9 cellular contexts compared by ENCODE assay signal in genomic region chr16:10533612-10534011, GRCh38. TPM values are rescaled to one million over a fixed set of nuclear protein-coding genes. Genes with fewer than 3 reads are reported as not detected.
DNase-seq lines count a peak whose midpoint lies in the region; ATAC-seq, FAIRE-seq and TF ChIP-seq lines count a peak whose summit lies in the region.
"Not testable (repeated sequence)": the region's sequence is repeated elsewhere in the genome, so short reads cannot be mapped to it uniquely, and the experiment has no call there.
"Had no signal": no experiment of that assay in that cellular context is flagged by ENCODE, and none has a peak within 500 bp of the region (broad histone marks: within the 10 kb centered on the region; RNA-seq: fewer than 3 reads in every experiment).

No MANE protein-coding gene starts in this region.

- H3K4me2 ChIP-seq in K562 (ENCODE audit: insufficient read depth, low read length); fibroblast of lung (ENCODE audit: extremely low read depth, insufficient read depth, low read length): not testable (repeated sequence)

- H3K27ac ChIP-seq in RWPE1 (peak overlapping the region; percentile 37; the same call in 1 of the 2 replicates), fibroblast of lung (ENCODE audit: insufficient read depth, low read length) (peak overlapping the region; percentile 16), gastrocnemius medialis (peak overlapping the region; percentile 38 to 67 (median 44))
- not testable (repeated sequence) for H3K27ac ChIP-seq in K562 (ENCODE audit: extremely low read depth, low read depth, low read length)

- not testable (repeated sequence) for H3K9ac ChIP-seq in K562 (ENCODE audit: insufficient read depth in 1 of 2, low read depth in 2 of 2, low read length in 2 of 2); fibroblast of lung (ENCODE audit: insufficient read depth, low read length)

- TF ChIP-seq POLR2A in H54 (IDR thresholded peaks at IDR 0.05; ENCODE audit: low read depth, low read length); K562 (conservative IDR thresholded peaks at IDR 0.05); gastrocnemius medialis (IDR thresholded peaks at IDR 0.05): not testable (repeated sequence)

- peaks cover 14 to 49% of the 10 kb centered on the region in 2 experiments; a peak in 4 of 5 replicates for H3K27me3 ChIP-seq in K562 (ENCODE audit: control insufficient read depth in 2 of 2, insufficient read depth in 2 of 2, low read length in 2 of 2)
- H3K27me3 ChIP-seq in fibroblast of lung (ENCODE audit: control insufficient read depth, insufficient read depth, low read length); gastrocnemius medialis: not testable (repeated sequence)

- H3K79me2 ChIP-seq in K562 (ENCODE audit: control insufficient read depth, insufficient read depth, low read length); fibroblast of lung (ENCODE audit: control insufficient read depth, insufficient read depth, low read length): not testable (repeated sequence)

- not testable (repeated sequence) for TF ChIP-seq RAD21 in K562 (CRISPR knock-in tag; conservative IDR thresholded peaks at IDR 0.05 in 1 of 2, IDR thresholded peaks at IDR 0.05 in 1 of 2)

- in situ Hi-C loops in K562 (cut with MboI); gastrocnemius medialis (cut with MboI; ENCODE audit: low sequenced_read_pairs in 4 of 4): not testable (repeated sequence)

- ATAC-seq in K562, result not testable (repeated sequence)
- ATAC-seq in left lobe of liver (peak; percentile 10), gastrocnemius medialis (peak; percentile 72 to 91)

- not testable (repeated sequence) for H3K9me3 ChIP-seq in K562 (replicated peaks; ENCODE audit: control insufficient read depth, insufficient read depth, low read depth, low read length); fibroblast of lung (ENCODE audit: control insufficient read depth, insufficient read depth, low read depth, low read length); gastrocnemius medialis

- not testable (repeated sequence) for H3K36me3 ChIP-seq in K562 (ENCODE audit: control insufficient read depth, insufficient read depth, low read length); fibroblast of lung (ENCODE audit: control insufficient read depth, insufficient read depth, low read length); gastrocnemius medialis

- TF ChIP-seq CTCF in AG10803 (conservative IDR thresholded peaks at IDR 0.05; ENCODE audit: low read length); LNCaP clone FGC (IDR thresholded peaks at IDR 0.05; ENCODE audit: control insufficient read depth, extremely low read depth, insufficient read depth); RWPE1 (conservative IDR thresholded peaks at IDR 0.05; ENCODE audit: low read depth); K562 (IDR thresholded peaks at IDR 0.05 in 2 of 3, conservative IDR thresholded peaks at IDR 0.05 in 1 of 3; ENCODE audit: insufficient read depth in 2 of 3, low read depth in 1 of 3, low read length in 3 of 3); fibroblast of lung (conservative IDR thresholded peaks at IDR 0.05 in 1 of 2, IDR thresholded peaks at IDR 0.05 in 1 of 2; ENCODE audit: low read depth in 1 of 2, low read length in 2 of 2); gastrocnemius medialis (IDR thresholded peaks at IDR 0.05 in 4 of 5, conservative IDR thresholded peaks at IDR 0.05 in 1 of 5): not testable (repeated sequence)

- H3K4me1 ChIP-seq in K562 (replicated peaks in 1 of 2; ENCODE audit: control insufficient read depth in 2 of 2, insufficient read depth in 2 of 2, low read length in 2 of 2); fibroblast of lung (ENCODE audit: control insufficient read depth, extremely low read depth, insufficient read depth, low read length): not testable (repeated sequence)
- peaks cover 0 to 20% of the 10 kb centered on the region in 2 donors for H3K4me1 ChIP-seq in gastrocnemius medialis

- intact Hi-C loops in K562 (cut with micrococcal nuclease); gastrocnemius medialis (cut with DNase I; ENCODE audit: low total_unique reads): not testable (repeated sequence)

- H2AFZ ChIP-seq in K562 (ENCODE audit: low read depth, low read length); fibroblast of lung (ENCODE audit: low read length): not testable (repeated sequence)

- BruUV-seq in K562 (replicated peaks; lab: Mats Ljungman, UMichigan), result not testable (repeated sequence)

- not testable (repeated sequence) for FAIRE-seq in H54 (lab: Jason Lieb, UNC); K562 (lab: Jason Lieb, UNC)

- not testable (repeated sequence) for H3K9me1 ChIP-seq in K562 (ENCODE audit: control insufficient read depth, insufficient read depth, low read length)

- H3K4me3 ChIP-seq in AG10803 (ENCODE audit: low read length); LNCaP clone FGC (ENCODE audit: low read depth, low read length); K562; fibroblast of lung (replicated peaks in 1 of 4; ENCODE audit: control extremely low read depth in 1 of 4, insufficient read depth in 1 of 4, low read depth in 3 of 4, low read length in 4 of 4); gastrocnemius medialis: not testable (repeated sequence)

- H4K20me1 ChIP-seq in K562 (replicated peaks; ENCODE audit: control insufficient read depth, insufficient read depth, low read length); fibroblast of lung (ENCODE audit: control insufficient read depth, extremely low read depth, insufficient read depth, low read length): not testable (repeated sequence)

- not testable (repeated sequence) for TF ChIP-seq EP300 in K562 (IDR thresholded peaks at IDR 0.05; ENCODE audit: low read length)

- DNase-seq in AG10803 (ENCODE audit: low read depth), result peak; percentile 25
- DNase-seq in H54 (ENCODE audit: insufficient read length, low spot score), result peak; percentile 23
- peak; percentile 10 for DNase-seq in LNCaP clone FGC (ENCODE audit: low read depth)
- not testable (repeated sequence) for DNase-seq in RWPE1 (ENCODE audit: low spot score); K562 (ENCODE audit: extremely low read depth in 1 of 4, low spot score in 3 of 4); left lobe of liver (ENCODE audit: low spot score)
- DNase-seq in fibroblast of lung (ENCODE audit: low read depth in 2 of 2), result peak; percentile 15 to 26
- DNase-seq in gastrocnemius medialis, result peak; percentile 53 to 56

- WGBS in K562 (ENCODE audit: insufficient coverage, low coverage, missing lambda C conversion rate), result 0% methylated on average over 4 of the region's 4 CpGs

- CTCF ChIA-PET in RWPE1 (lab: Yijun Ruan, JAX), result interaction anchor here (0.6 kb wide), 1 partner anchor 352 kb away, joined by 3 read pairs; no protein-coding TSS in a partner anchor
- CTCF ChIA-PET in K562 (lab: Yijun Ruan, JAX; ENCODE audit: low intra/inter-chr PET ratio), result not testable (repeated sequence)

- POLR2A ChIA-PET in RWPE1 (lab: Yijun Ruan, JAX; ENCODE audit: low non-redundant PET), result not testable (repeated sequence)
- POLR2A ChIA-PET in K562 (lab: Yijun Ruan, JAX), result interaction anchor here (0.7 kb wide), 2 partner anchors 8 to 13 kb away, joined by 3 read pairs; no protein-coding TSS in a partner anchor

TF ChIP-seq in K562, 482 proteins besides CTCF, POLR2A, EP300 and RAD21 (continues in another document):
- TF ChIP-seq SMARCE1 (IDR thresholded peaks at IDR 0.05) (0 out of 2 replicates have a peak, but pooled peaks have one; percentile 33), FOSL1 (tag; conservative IDR thresholded peaks at IDR 0.05) (peak; percentile 73), JUND (IDR thresholded peaks at IDR 0.05; ENCODE audit: borderline replicate concordance, low read depth, low read length) (peak; percentile 60), JUND (tag; IDR thresholded peaks at IDR 0.05; ENCODE audit: borderline replicate concordance, low read depth, low read length) (peak; percentile 38; the same call in 1 of the 3 replicates), ATF3 (IDR thresholded peaks at IDR 0.05) (peak; percentile 74)
- not testable (repeated sequence) for TF ChIP-seq ATF3 (CRISPR knock-in tag; conservative IDR thresholded peaks at IDR 0.05)

RNA-seq across cellular contexts. Expression of gene EMP2, which starts 46.8 kb away (rescaled TPM):
- total RNA-seq in K562 (2011; cell fraction: chromatin; rRNA removed; ENCODE audit: low replicate concordance), result 5.2 and 10.4 TPM in 2 replicates
- total RNA-seq in K562 (2011; cell fraction: nucleolus; rRNA removed), result 3.8 and 5.5 TPM in 2 replicates
- total RNA-seq in K562 (2011; cell fraction: nucleoplasm; rRNA removed), result 4.5 and 8.7 TPM in 2 replicates
- total RNA-seq in K562 (2014; rRNA removed), result 0.73 and 0.98 TPM in 2 replicates
- total RNA-seq in K562 (2014; rRNA removed; fragmentation: Illumina TruSeq; extraction: Trizol), result 2.1 and 2.9 TPM in 2 replicates
- total RNA-seq in K562 (2015; rRNA removed; fragmentation: Illumina TruSeq; extraction: Trizol), result 0.76 and 1.4 TPM in 2 replicates
- 3.3 TPM in 2 replicates for total RNA-seq in K562 (2021)
- polyA plus RNA-seq in K562 (2011; rRNA removed), result 5.6 and 6.2 TPM in 2 replicates
- polyA plus RNA-seq in K562 (2011; cell fraction: cytosol; rRNA removed), result 6.1 and 8.6 TPM in 2 replicates
- polyA plus RNA-seq in K562 (2011; cell fraction: nucleus; rRNA removed), result 2.2 and 3.7 TPM in 2 replicates
- polyA plus RNA-seq in K562 (2012), result 4.0 and 5.3 TPM in 2 replicates
- polyA plus RNA-seq in K562 (2014; fragmentation: Illumina TruSeq; extraction: Trizol), result 3.1 and 3.8 TPM in 2 replicates
- polyA plus RNA-seq in K562 (2014; fragmentation: Nextera tagmentation; extraction: Ambion mirVana), result 1 to 10 TPM; 3.1 TPM
- polyA plus RNA-seq in K562 (2014; rRNA removed), result 0.78 and 0.89 TPM in 2 replicates
- polyA minus RNA-seq in K562 (2011; rRNA and poly(A)+ RNA removed), result 6.8 and 11.1 TPM in 2 replicates
- 3.0 and 3.7 TPM in 2 replicates for polyA minus RNA-seq in K562 (2011; cell fraction: cytosol; rRNA and poly(A)+ RNA removed)
- polyA minus RNA-seq in K562 (2011; cell fraction: nucleus; rRNA and poly(A)+ RNA removed), result 1.1 and 1.3 TPM in 2 replicates
- 17.2 and 22.5 TPM in 2 replicates for total RNA-seq in fibroblast of lung
- 36.2 and 36.8 TPM in 2 replicates for polyA plus RNA-seq in fibroblast of lung
- 32.9 and 33.0 TPM in 2 replicates for polyA plus RNA-seq in fibroblast of lung (2012)
- polyA minus RNA-seq in fibroblast of lung (ENCODE audit: low replicate concordance), result 65.5 and 70.6 TPM in 2 replicates
- total RNA-seq in left lobe of liver, result 86.6 TPM
- 10 to 100 TPM in 3 of 4 donors, 1 to 10 TPM in 1; 7.9 to 13.5 (median 11.7) TPM for total RNA-seq in gastrocnemius medialis
- polyA plus RNA-seq: IgD-negative memory B cell had no signal
